ENCODE assay signal across 27 cellular contexts in genomic region chr22:46897246-46897623, GRCh38.
DNase-seq lines count a peak whose midpoint lies in the region; ATAC-seq and TF ChIP-seq lines count a peak whose summit lies in the region.
"Had no signal": no experiment of that assay in that cellular context is flagged by ENCODE, and none has a peak within 500 bp of the region (broad histone marks: within the 10 kb centered on the region; RNA-seq: fewer than 3 reads in every experiment).

No MANE protein-coding gene starts in this region.

- peak overlapping the region in 2 of 3 donors; percentile 10 to 26 for H3K27ac ChIP-seq in thyroid gland
- no peak overlapping the region for H3K27ac ChIP-seq in right cardiac atrium (ENCODE audit: low read length)
- H3K27ac ChIP-seq: esophagus muscularis mucosa, parathyroid adenoma, sigmoid colon, VCaP had no signal

- TF ChIP-seq CTCF in activated B cell treated with CpG ODN at 0.5 μM for 24 hours (IDR thresholded peaks at IDR 0.05) (no peak), thyroid gland (IDR thresholded peaks at IDR 0.05) (no peak)

- no peak overlapping the region for H3K4me3 Mint-ChIP-seq in activated B cell treated with CpG ODN at 0.5 μM for 24 hours
- H3K4me3 Mint-ChIP-seq: activated CD4-positive, alpha-beta memory T cell treated with anti-CD3 and anti-CD28 coated beads for 36 hours; activated naive CD4-positive, alpha-beta T cell treated with anti-CD3 and anti-CD28 coated beads for 36 hours; activated T-cell treated with anti-CD3 and anti-CD28 coated beads, Interleukin-2, amount 50 U/mL, for 24 hours; CD4-positive, alpha-beta memory T cell; mesothelial cell of epicardium; natural killer cell treated with Interleukin-12 subunit alpha and Interleukin-12 subunit beta and Interleukin-15 and Interleukin-18, amount 100 ng/mL, for 72 hours; T-helper 1 cell treated with Interleukin-12 subunit alpha and Interleukin-12 subunit beta and Interleukin-4 antibody, amounts not matched to agents 30 μg/mL and 1 μg/mL, for 36 hours; type B pancreatic cell had no signal

- no peak for TF ChIP-seq POLR2A in thyroid gland (IDR thresholded peaks at IDR 0.05)

- H3K9me3 Mint-ChIP-seq in activated B cell treated with CpG ODN at 0.5 μM for 24 hours, result no peaks in the 10 kb centered on the region
- H3K9me3 Mint-ChIP-seq: activated CD4-positive, alpha-beta memory T cell treated with anti-CD3 and anti-CD28 coated beads for 36 hours; activated naive CD4-positive, alpha-beta T cell treated with anti-CD3 and anti-CD28 coated beads for 36 hours; activated T-cell treated with anti-CD3 and anti-CD28 coated beads, Interleukin-2, amount 50 U/mL, for 24 hours; CD4-positive, alpha-beta memory T cell; mesothelial cell of epicardium; natural killer cell treated with Interleukin-12 subunit alpha and Interleukin-12 subunit beta and Interleukin-15 and Interleukin-18, amount 100 ng/mL, for 72 hours; T-helper 1 cell treated with Interleukin-12 subunit alpha and Interleukin-12 subunit beta and Interleukin-4 antibody, amounts not matched to agents 30 μg/mL and 1 μg/mL, for 36 hours; type B pancreatic cell had no signal

- intact Hi-C loops in activated B cell treated with CpG ODN at 0.5 μM for 24 hours (cut with micrococcal nuclease) (loop anchor here (2.0 kb wide), 1 partner anchor 46 kb away; no protein-coding TSS in a partner anchor), thyroid gland (cut with DNase I) (no loop called here), right cardiac atrium (cut with DNase I) (no loop called here)

- no peaks in the 10 kb centered on the region for H3K36me3 ChIP-seq in thyroid gland
- H3K36me3 ChIP-seq: sigmoid colon had no signal

- H3K27me3 Mint-ChIP-seq in activated B cell treated with CpG ODN at 0.5 μM for 24 hours, result no peaks in the 10 kb centered on the region
- H3K27me3 Mint-ChIP-seq: activated CD4-positive, alpha-beta memory T cell treated with anti-CD3 and anti-CD28 coated beads for 36 hours; activated T-cell treated with anti-CD3 and anti-CD28 coated beads, Interleukin-2, amount 50 U/mL, for 24 hours; CD4-positive, alpha-beta memory T cell; natural killer cell treated with Interleukin-12 subunit alpha and Interleukin-12 subunit beta and Interleukin-15 and Interleukin-18, amount 100 ng/mL, for 72 hours; type B pancreatic cell had no signal

- CTCF ChIA-PET in activated B cell treated with CpG ODN at 0.5 μM for 24 hours (lab: Charles Lee), result interaction anchor here (1.4 kb wide), 1 partner anchor 94 kb away, joined by 3 read pairs; no protein-coding TSS in a partner anchor

- DNase-seq in NCI-H82 (lab: John Stamatoyannopoulos, UW) (peak; percentile 52), NCI-H82 treated with DMSO at 0.1 percent for 48 hours (lab: John Stamatoyannopoulos, UW; ENCODE audit: unreplicated experiment) (no peak), NCI-H1436 (lab: John Stamatoyannopoulos, UW) (peak; percentile 48), activated B cell treated with CpG ODN at 0.5 μM for 24 hours (no peak), thyroid gland (peak; percentile 25 to 44), right cardiac atrium (no peak), cerebellar cortex (ENCODE audit: low spot score) (no peak)
- DNase-seq: activated CD4-positive, alpha-beta memory T cell treated with anti-CD3 and anti-CD28 coated beads for 36 hours; activated naive CD4-positive, alpha-beta T cell treated with anti-CD3 and anti-CD28 coated beads for 36 hours; activated T-cell treated with anti-CD3 and anti-CD28 coated beads, Interleukin-2, amount 50 U/mL, for 24 hours; CD4-positive, alpha-beta memory T cell; cerebellar nuclear complex; DND-41; left colon; NCI-H1417 treated with DMSO at 0.1 percent for 48 hours; NCI-H2227 treated with DMSO at 0.1 percent for 48 hours; sigmoid colon; stimulated activated naive CD8-positive, alpha-beta T cell treated with anti-CD3 and anti-CD28 coated beads, Interleukin-15, Interleukin-2, amounts not matched to agents 100 U/mL and 50 U/mL, for 24 hours had no signal

- H3K4me1 ChIP-seq in thyroid gland (peaks cover 20 to 23% of the 10 kb centered on the region in 2 donors), right cardiac atrium (ENCODE audit: control insufficient read depth, insufficient read depth, low read length) (peaks cover 2% of the 10 kb centered on the region)
- H3K4me1 ChIP-seq: parathyroid adenoma had no signal

- no peak overlapping the region for H3K27ac Mint-ChIP-seq in activated B cell treated with CpG ODN at 0.5 μM for 24 hours
- H3K27ac Mint-ChIP-seq: activated CD4-positive, alpha-beta memory T cell treated with anti-CD3 and anti-CD28 coated beads for 36 hours; activated naive CD4-positive, alpha-beta T cell treated with anti-CD3 and anti-CD28 coated beads for 36 hours; activated T-cell treated with anti-CD3 and anti-CD28 coated beads, Interleukin-2, amount 50 U/mL, for 24 hours; mesothelial cell of epicardium; natural killer cell treated with Interleukin-12 subunit alpha and Interleukin-12 subunit beta and Interleukin-15 and Interleukin-18, amount 100 ng/mL, for 72 hours; T-helper 1 cell treated with Interleukin-12 subunit alpha and Interleukin-12 subunit beta and Interleukin-4 antibody, amounts not matched to agents 30 μg/mL and 1 μg/mL, for 36 hours; type B pancreatic cell had no signal

- peak; percentile 37 for ATAC-seq in activated B cell treated with CpG ODN at 0.5 μM for 24 hours (ENCODE audit: low read depth)
- no peak for ATAC-seq in HG03139 (IDR thresholded peaks at IDR 0.05; ENCODE audit: unreplicated experiment)
- no peak for ATAC-seq in right cardiac atrium
- ATAC-seq: left colon; natural killer cell treated with Interleukin-12 subunit alpha and Interleukin-12 subunit beta and Interleukin-15 and Interleukin-18, amount 100 ng/mL, for 72 hours; Right ventricle myocardium inferior; stimulated activated naive CD8-positive, alpha-beta T cell treated with anti-CD3 and anti-CD28 coated beads, Interleukin-15, Interleukin-2, amounts not matched to agents 100 U/mL and 50 U/mL, for 24 hours had no signal

- peaks cover 29% of the 10 kb centered on the region for H3K4me1 Mint-ChIP-seq in activated B cell treated with CpG ODN at 0.5 μM for 24 hours
- H3K4me1 Mint-ChIP-seq: mesothelial cell of epicardium had no signal

- peaks cover 84% of the 10 kb centered on the region for H3K36me3 Mint-ChIP-seq in activated B cell treated with CpG ODN at 0.5 μM for 24 hours (ENCODE audit: low read depth)

- WGBS in thyroid gland, 2 donors, result 83 to 88% methylated on average over 4 of the region's 4 CpGs
- 96% methylated on average over 4 of the region's 4 CpGs for WGBS in right cardiac atrium

- H3K27me3 ChIP-seq in thyroid gland, result no peaks in the 10 kb centered on the region
- H3K27me3 ChIP-seq in right cardiac atrium (ENCODE audit: control insufficient read depth, insufficient read depth), result no peaks in the 10 kb centered on the region
- H3K27me3 ChIP-seq: esophagus muscularis mucosa, sigmoid colon had no signal

- POLR2A ChIA-PET in activated B cell treated with CpG ODN at 0.5 μM for 24 hours (lab: Charles Lee), result interaction anchor here (0.6 to 0.7 kb wide), 3 partner anchors 38 to 71 kb away, joined by 3 to 9 read pairs (median 4); no protein-coding TSS in a partner anchor

- H3K4me3 ChIP-seq in thyroid gland (replicated peaks in 1 of 3) (no peak overlapping the region), right cardiac atrium (ENCODE audit: low read length) (no peak overlapping the region)
- H3K4me3 ChIP-seq: esophagus muscularis mucosa, sigmoid colon had no signal

- H3K9me3 ChIP-seq in thyroid gland (no peaks in the 10 kb centered on the region), right cardiac atrium (ENCODE audit: control insufficient read depth, low read length) (no peaks in the 10 kb centered on the region)
- H3K9me3 ChIP-seq: esophagus muscularis mucosa, sigmoid colon had no signal

Comparison
In these comparisons a context has a peak if more than half of its experiments do, and no peak if none do; other contexts are left out.
1. DNase-seq: peak in NCI-H82 (single experiment), NCI-H1436 (single experiment) and thyroid gland (2 of 2); none in NCI-H82 treated with DMSO at 0.1 percent for 48 hours (single experiment), activated B cell treated with CpG ODN at 0.5 μM for 24 hours (single experiment), right cardiac atrium (0 of 3) and cerebellar cortex (single experiment).